10 cellular contexts compared by ENCODE assay signal in the genomic region with DNA sequence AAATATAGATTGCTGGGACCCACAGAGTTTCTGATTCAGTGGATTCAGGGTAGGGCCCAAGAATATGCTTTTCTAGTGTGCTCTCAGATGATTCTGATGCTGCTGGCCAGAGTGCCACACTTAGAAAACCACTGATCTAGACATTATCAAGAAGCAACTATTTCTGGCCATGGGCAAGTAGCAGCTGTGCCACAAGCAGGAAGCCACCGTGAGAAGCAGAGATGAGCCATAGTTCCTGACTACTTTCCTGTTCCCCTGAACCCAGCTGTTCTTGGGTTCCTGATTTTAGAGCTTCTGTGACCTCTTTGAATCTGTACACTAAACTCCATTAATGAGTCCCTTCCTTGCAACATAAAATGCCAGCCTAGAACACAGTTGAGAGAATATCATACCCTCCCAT.
DNase-seq lines count a peak whose midpoint lies in the region; ATAC-seq and TF ChIP-seq lines count a peak whose summit lies in the region.
"Had no signal": no experiment of that assay in that cellular context is flagged by ENCODE, and none has a peak within 500 bp of the region (broad histone marks: within the 10 kb centered on the region; RNA-seq: fewer than 3 reads in every experiment).

No MANE protein-coding gene starts in this region.

- no peaks in the 10 kb centered on the region for H3K27me3 Mint-ChIP-seq in effector memory CD8-positive, alpha-beta T cell

- DNase-seq in GM12865 (ENCODE audit: low read depth) (peak; percentile 86), putamen (ENCODE audit: low spot score) (no peak), HuH-7.5 (ENCODE audit: low spot score) (no peak), retina (no peak)
- DNase-seq in effector memory CD8-positive, alpha-beta T cell = no peak
- no peak for DNase-seq in stimulated activated CD4-positive, alpha-beta T cell treated with anti-CD3 and anti-CD28 coated beads, Interleukin-4, amount 100 ng/mL, for 24 hours
- DNase-seq: stimulated activated CD4-positive, alpha-beta T cell treated with anti-CD3 and anti-CD28 coated beads, Interleukin-12 subunit alpha, Interleukin-12 subunit beta, amount 100 ng/mL, for 4 hours had no signal

- peak; percentile 91 for ATAC-seq in GM21367 (IDR thresholded peaks at IDR 0.05; ENCODE audit: unreplicated experiment)
- ATAC-seq in HG03558 (IDR thresholded peaks at IDR 0.05; ENCODE audit: extremely low read depth, unreplicated experiment) = peak; percentile 82
- ATAC-seq in effector memory CD8-positive, alpha-beta T cell (replicated peaks) = peak; percentile 58
- ATAC-seq: K562 had no signal

- H3K4me3 Mint-ChIP-seq in effector memory CD8-positive, alpha-beta T cell = peak overlapping the region; percentile 29 to 34

- TF ChIP-seq CTCF in GM12865 (IDR thresholded peaks at IDR 0.05; ENCODE audit: insufficient read depth, low read depth, low read length, missing control alignments) = no peak

- H3K4me1 Mint-ChIP-seq in effector memory CD8-positive, alpha-beta T cell (ENCODE audit: low read depth in 2 of 2) = peaks cover 12 to 16% of the 10 kb centered on the region in 2 donors

- H3K27ac Mint-ChIP-seq in effector memory CD8-positive, alpha-beta T cell = peak overlapping the region in 1 of 2 donors; percentile 85

- H3K4me3 ChIP-seq in GM12865 (ENCODE audit: low read depth, low read length) = no peak overlapping the region
- H3K4me3 ChIP-seq: K562 had no signal

- H3K36me3 Mint-ChIP-seq in effector memory CD8-positive, alpha-beta T cell (ENCODE audit: insufficient read depth) = no peaks in the 10 kb centered on the region

- H3K9me3 Mint-ChIP-seq in effector memory CD8-positive, alpha-beta T cell = no peaks in the 10 kb centered on the region
